Comparison of ENCODE assay signal across 10 cellular contexts in genomic region chr1:29256979-29257804, GRCh38. TPM values are rescaled to one million over a fixed set of nuclear protein-coding genes. Genes with fewer than 3 reads are reported as not detected.
DNase-seq lines count a peak whose midpoint lies in the region; ATAC-seq, FAIRE-seq and TF ChIP-seq lines count a peak whose summit lies in the region.
"Had no signal": no experiment of that assay in that cellular context is flagged by ENCODE, and none has a peak within 500 bp of the region (broad histone marks: within the 10 kb centered on the region; RNA-seq: fewer than 3 reads in every experiment).

No MANE protein-coding gene starts in this region.

- ATAC-seq in GM18517 (IDR thresholded peaks at IDR 0.05; ENCODE audit: unreplicated experiment) (no peak), HG02763 (IDR thresholded peaks at IDR 0.05; ENCODE audit: unreplicated experiment) (no peak)
- no peak for ATAC-seq in activated T-cell treated with anti-CD3 and anti-CD28 coated beads, Interleukin-2, amount 50 U/mL, for 72 hours (replicated peaks in 1 of 2)

- no peaks in the 10 kb centered on the region for H3K9me3 ChIP-seq in astrocyte (ENCODE audit: insufficient read depth, low read depth, low read length)
- H3K9me3 ChIP-seq in neuronal stem cell (replicated peaks in 1 of 2; ENCODE audit: control insufficient read depth in 2 of 2, insufficient read depth in 1 of 2, low read depth in 1 of 2, low read length in 2 of 2): no peaks in the 10 kb centered on the region

- peaks cover 17% of the 10 kb centered on the region for H3K27me3 Mint-ChIP-seq in astrocyte (ENCODE audit: low read depth, unreplicated experiment)
- peaks cover 44% of the 10 kb centered on the region for H3K27me3 Mint-ChIP-seq in activated T-cell treated with anti-CD3 and anti-CD28 coated beads, Interleukin-2, amount 50 U/mL, for 72 hours (ENCODE audit: low read depth)

- H3K18ac ChIP-seq in neuronal stem cell (ENCODE audit: low read length): peak overlapping the region; percentile 35

- TF ChIP-seq CTCF in astrocyte (IDR thresholded peaks at IDR 0.05; ENCODE audit: insufficient read depth, low read depth, low read length): no peak

- H3K27ac ChIP-seq in astrocyte (ENCODE audit: low read depth, low read length) (no peak overlapping the region), neuronal stem cell (replicated peaks; ENCODE audit: low read length) (no peak overlapping the region)

- H3K4me3 ChIP-seq in astrocyte (ENCODE audit: insufficient read depth, low read depth, low read length): no peak overlapping the region
- H3K4me3 ChIP-seq in neuronal stem cell (ENCODE audit: low read length in 2 of 2): no peak overlapping the region

- peak overlapping the region; percentile 28 for H2BK15ac ChIP-seq in neuronal stem cell (ENCODE audit: low read length)

- H3K4me1 Mint-ChIP-seq in astrocyte (ENCODE audit: low read depth, unreplicated experiment): peaks cover 24% of the 10 kb centered on the region
- peaks cover 9% of the 10 kb centered on the region for H3K4me1 Mint-ChIP-seq in activated T-cell treated with anti-CD3 and anti-CD28 coated beads, Interleukin-2, amount 50 U/mL, for 72 hours (ENCODE audit: low read depth)

- H3K36me3 Mint-ChIP-seq in astrocyte (ENCODE audit: low read depth, unreplicated experiment): peaks cover 5% of the 10 kb centered on the region
- no peaks in the 10 kb centered on the region for H3K36me3 Mint-ChIP-seq in activated T-cell treated with anti-CD3 and anti-CD28 coated beads, Interleukin-2, amount 50 U/mL, for 72 hours (ENCODE audit: insufficient read depth in 2 of 2)

- H3K9ac ChIP-seq in astrocyte (ENCODE audit: low read length) (peak overlapping the region; percentile 5), neuronal stem cell (ENCODE audit: low read depth, low read length, poor library complexity) (no peak overlapping the region)

- H3K79me1 ChIP-seq in neuronal stem cell (ENCODE audit: low read depth, low read length): peaks cover 8% of the 10 kb centered on the region

- H3K4me1 ChIP-seq in astrocyte (ENCODE audit: insufficient read depth, low read length): peaks cover 40% of the 10 kb centered on the region
- H3K4me1 ChIP-seq in neuronal stem cell (ENCODE audit: control insufficient read depth in 2 of 2, insufficient read depth in 1 of 2, low read depth in 1 of 2, low read length in 2 of 2): peaks cover 24 to 32% of the 10 kb centered on the region in 2 donors

- H2AK5ac ChIP-seq in neuronal stem cell (ENCODE audit: low read depth, low read length): peak overlapping the region; percentile 40

- peaks cover 3% of the 10 kb centered on the region for H3K79me2 ChIP-seq in astrocyte (ENCODE audit: insufficient read depth, low read length)

- peak overlapping the region; percentile 70 for H3K27ac Mint-ChIP-seq in astrocyte (ENCODE audit: unreplicated experiment)
- H3K27ac Mint-ChIP-seq in activated T-cell treated with anti-CD3 and anti-CD28 coated beads, Interleukin-2, amount 50 U/mL, for 72 hours: no peak overlapping the region

- H3K27me3 ChIP-seq in astrocyte (ENCODE audit: insufficient read depth, low read length) (no peaks in the 10 kb centered on the region), neuronal stem cell (ENCODE audit: control insufficient read depth in 3 of 3, insufficient read depth in 3 of 3, low read depth in 1 of 3, low read length in 3 of 3) (peaks cover 0 to 49% (median 27%) of the 10 kb centered on the region in 3 experiments)

- no peak overlapping the region for H4K8ac ChIP-seq in neuronal stem cell (ENCODE audit: low read depth, low read length)

- H2BK120ac ChIP-seq in neuronal stem cell (ENCODE audit: low read depth, low read length): no peak overlapping the region

- whole genome bisulfite sequencing in neuronal stem cell (ENCODE audit: extremely low coverage in 2 of 2, insufficient read length in 2 of 2, insufficient replicate concordance in 1 of 2), 2 donors: no CpG with 5 or more reads among the region's 11 CpGs

- no peak overlapping the region for H4K91ac ChIP-seq in neuronal stem cell (ENCODE audit: low read depth, low read length, poor library complexity)

- DNase-seq in Daoy (ENCODE audit: low read depth): peak; percentile 86
- peak; percentile 86 for DNase-seq in NCI-H1105 treated with DMSO at 0.1 percent for 48 hours (lab: John Stamatoyannopoulos, UW)
- DNase-seq in astrocyte (ENCODE audit: low read depth): peak; percentile 46
- DNase-seq in neuronal stem cell (ENCODE audit: low spot score): no peak
- no peak for DNase-seq in NCI-H2227 (lab: John Stamatoyannopoulos, UW; ENCODE audit: unreplicated experiment)
- DNase-seq in activated T-cell treated with anti-CD3 and anti-CD28 coated beads, Interleukin-2, amount 50 U/mL, for 72 hours: no peak
- DNase-seq: activated CD4-positive, CD25-positive, alpha-beta regulatory T cell; stimulated activated CD4-positive, alpha-beta T cell treated with anti-CD3 and anti-CD28 coated beads, Interleukin-4, amount 100 ng/mL, for 24 hours had no signal

- H2BK5ac ChIP-seq in neuronal stem cell (ENCODE audit: low read length): no peak overlapping the region

- no peak overlapping the region for H3K4ac ChIP-seq in neuronal stem cell (ENCODE audit: low read length)

- H2AFZ ChIP-seq in astrocyte (ENCODE audit: low read depth, low read length) (no peak overlapping the region), neuronal stem cell (ENCODE audit: low read length) (no peak overlapping the region)

- H3K4me2 ChIP-seq in astrocyte (ENCODE audit: low read length): peak overlapping the region; percentile 64
- no peak overlapping the region for H3K4me2 ChIP-seq in neuronal stem cell (ENCODE audit: insufficient read depth, low read length, poor library complexity, severe bottlenecking)

- H4K20me1 ChIP-seq in astrocyte (ENCODE audit: insufficient read depth, low read length): peaks cover 14% of the 10 kb centered on the region

- no peaks in the 10 kb centered on the region for H3K9me3 Mint-ChIP-seq in astrocyte (ENCODE audit: unreplicated experiment)
- H3K9me3 Mint-ChIP-seq in activated T-cell treated with anti-CD3 and anti-CD28 coated beads, Interleukin-2, amount 50 U/mL, for 72 hours: no peaks in the 10 kb centered on the region

- no peak overlapping the region for H2BK12ac ChIP-seq in neuronal stem cell (ENCODE audit: low read length)

- H3K4me3 Mint-ChIP-seq in astrocyte (ENCODE audit: unreplicated experiment): no peak overlapping the region
- H3K4me3 Mint-ChIP-seq in activated T-cell treated with anti-CD3 and anti-CD28 coated beads, Interleukin-2, amount 50 U/mL, for 72 hours: no peak overlapping the region

- no peak overlapping the region for H3K14ac ChIP-seq in neuronal stem cell (ENCODE audit: low read length)

- no peak for FAIRE-seq in astrocyte (lab: Jason Lieb, UNC)

- H3K23ac ChIP-seq in neuronal stem cell (ENCODE audit: low read depth, low read length, poor library complexity): no peak overlapping the region

- H3K36me3 ChIP-seq in astrocyte (ENCODE audit: insufficient read depth, low read length) (no peaks in the 10 kb centered on the region), neuronal stem cell (replicated peaks in 1 of 2; ENCODE audit: control insufficient read depth in 2 of 2, insufficient read depth in 2 of 2, low read length in 2 of 2) (no peaks in the 10 kb centered on the region)

RNA-seq across cellular contexts. Expression of gene PTPRU, which starts 20.9 kb away (rescaled TPM):
- 7.9 and 10.7 TPM in 2 replicates for total RNA-seq in Daoy (2014; rRNA removed; shearing (Covaris generic))
- total RNA-seq in astrocyte: 36.6 and 47.2 TPM in 2 replicates
- polyA plus RNA-seq in neuronal stem cell (2013, experiment 1 of 2): 25.9 TPM
- polyA plus RNA-seq in neuronal stem cell (2013, experiment 2 of 2): 26.2 TPM
- under 1 TPM; 0.17 to 0.83 TPM for total RNA-seq in activated T-cell treated with anti-CD3 and anti-CD28 coated beads, Interleukin-2, amount 50 U/mL, for 72 hours

RNA-seq across cellular contexts. Expression of gene MECR, which starts 26.5 kb away (rescaled TPM):
- total RNA-seq in Daoy (2014; rRNA removed; shearing (Covaris generic)): 18.9 and 23.8 TPM in 2 replicates
- total RNA-seq in astrocyte: 25.1 and 30.3 TPM in 2 replicates
- polyA plus RNA-seq in neuronal stem cell (2013, experiment 1 of 2): 19.8 TPM
- 19.0 TPM for polyA plus RNA-seq in neuronal stem cell (2013, experiment 2 of 2)
- 10 to 100 TPM; 23.5 to 37.0 TPM for total RNA-seq in activated T-cell treated with anti-CD3 and anti-CD28 coated beads, Interleukin-2, amount 50 U/mL, for 72 hours

Comparison
In these comparisons a context has a peak if more than half of its experiments do, and no peak if none do; other contexts are left out.
1. DNase-seq: peak in Daoy (single experiment), NCI-H1105 treated with DMSO at 0.1 percent for 48 hours (single experiment) and astrocyte (single experiment); none in neuronal stem cell (single experiment), NCI-H2227 (single experiment) and activated T-cell treated with anti-CD3 and anti-CD28 coated beads, Interleukin-2, amount 50 U/mL, for 72 hours (0 of 2).